Comparison of ENCODE assay signal across 3 cellular contexts in genomic region chr2:73759904-73760303, GRCh38.
TF ChIP-seq lines count a peak whose summit lies in the region.

No MANE protein-coding gene starts in this region.

TF ChIP-seq in SK-N-SH, 30 proteins besides CTCF, POLR2A, EP300 and RAD21:
- TF ChIP-seq EZH2phosphoT487 (IDR thresholded peaks at IDR 0.05; ENCODE audit: borderline replicate concordance, low read depth) (no peak), IRF3 (IDR thresholded peaks at IDR 0.05; ENCODE audit: low read depth, low read length) (no peak), POLR2AphosphoS5 (IDR thresholded peaks at IDR 0.05; ENCODE audit: low read depth, low read length) (no peak)

TF ChIP-seq in SK-N-SH treated with all-trans-retinoic acid at 6 μM for 48 hours, 23 proteins besides CTCF, POLR2A, EP300 and RAD21:
- TF ChIP-seq ISL1 (CRISPR knock-in tag; IDR thresholded peaks at IDR 0.05) (no peak), ZFP3 (CRISPR knock-in tag; IDR thresholded peaks at IDR 0.05) (no peak), ZNF70 (CRISPR knock-in tag; IDR thresholded peaks at IDR 0.05) (no peak), CSDC2 (CRISPR knock-in tag; IDR thresholded peaks at IDR 0.05) (no peak), ZC3H10 (CRISPR knock-in tag; IDR thresholded peaks at IDR 0.05) (no peak), PATZ1 (CRISPR knock-in tag; IDR thresholded peaks at IDR 0.05; ENCODE audit: borderline replicate concordance) (no peak), POU6F1 (CRISPR knock-in tag; IDR thresholded peaks at IDR 0.05; ENCODE audit: borderline replicate concordance, low read depth) (no peak), ESRRG (CRISPR knock-in tag; IDR thresholded peaks at IDR 0.05) (no peak), ZNF565 (CRISPR knock-in tag; conservative IDR thresholded peaks at IDR 0.05; ENCODE audit: low read depth) (no peak), ZNF8 (CRISPR knock-in tag; IDR thresholded peaks at IDR 0.05) (no peak), ZFP30 (CRISPR knock-in tag; IDR thresholded peaks at IDR 0.05) (no peak)

TF ChIP-seq in endothelial cell of umbilical vein, 7 proteins besides CTCF, POLR2A, EP300 and RAD21:
- TF ChIP-seq MYC (IDR thresholded peaks at IDR 0.05; ENCODE audit: low read depth, low read length): no peak
- no peak for TF ChIP-seq GATA2 (IDR thresholded peaks at IDR 0.05; ENCODE audit: insufficient read depth, insufficient read length, low read depth, low read length)
- no peak for TF ChIP-seq POLR2AphosphoS5 (IDR thresholded peaks at IDR 0.05; ENCODE audit: insufficient read depth, low read depth, low read length)
- TF ChIP-seq EZH2 (IDR thresholded peaks at IDR 0.05; ENCODE audit: borderline replicate concordance, low read depth, low read length, severe bottlenecking): no peak
- TF ChIP-seq FOS (IDR thresholded peaks at IDR 0.05; ENCODE audit: borderline replicate concordance, insufficient read depth, low read length): no peak
- no peak for TF ChIP-seq JUN (IDR thresholded peaks at IDR 0.05; ENCODE audit: borderline replicate concordance, insufficient read depth, insufficient read length, low read depth)
